Comparison of ENCODE assay signal across 8 cellular contexts in genomic region chr11:75554258-75555022, GRCh38. TPM values are rescaled to one million over a fixed set of nuclear protein-coding genes. Genes with fewer than 3 reads are reported as not detected.
DNase-seq lines count a peak whose midpoint lies in the region; ATAC-seq, FAIRE-seq and TF ChIP-seq lines count a peak whose summit lies in the region.

No MANE protein-coding gene starts in this region.

- peaks cover 40% of the 10 kb centered on the region for H3K4me1 ChIP-seq in skeletal muscle satellite cell (ENCODE audit: control insufficient read depth, insufficient read depth, low read length)

- H3K36me3 ChIP-seq in MG63 (no peaks in the 10 kb centered on the region), skeletal muscle satellite cell (ENCODE audit: insufficient read depth, low read length) (no peaks in the 10 kb centered on the region)

- H3K27me3 ChIP-seq in MG63: no peaks in the 10 kb centered on the region
- H3K27me3 ChIP-seq in skeletal muscle satellite cell (ENCODE audit: control insufficient read depth, insufficient read depth, low read length): no peaks in the 10 kb centered on the region

- TF ChIP-seq POLR2A in GM12891 (IDR thresholded peaks at IDR 0.05; ENCODE audit: low read depth, low read length): no peak

- no peaks in the 10 kb centered on the region for H3K4me1 Mint-ChIP-seq in activated CD4-positive, alpha-beta T cell treated with anti-CD3 and anti-CD28 coated beads for 36 hours

- intact Hi-C loops in activated CD4-positive, alpha-beta T cell treated with anti-CD3 and anti-CD28 coated beads for 36 hours (cut with DNase I, micrococcal nuclease): no loop called here

- no peaks in the 10 kb centered on the region for H3K9me3 Mint-ChIP-seq in activated CD4-positive, alpha-beta T cell treated with anti-CD3 and anti-CD28 coated beads for 36 hours (ENCODE audit: low read depth)

- no peak for TF ChIP-seq CTCF in astrocyte of the spinal cord (IDR thresholded peaks at IDR 0.05; ENCODE audit: low read depth, low read length)

- H3K4me3 ChIP-seq in MG63: peak overlapping the region; percentile 24
- H3K4me3 ChIP-seq in astrocyte of the spinal cord (ENCODE audit: low read depth, low read length): peak overlapping the region; percentile 5
- peak overlapping the region; percentile 40 for H3K4me3 ChIP-seq in skeletal muscle satellite cell (ENCODE audit: low read length)

- in situ Hi-C loops in astrocyte of the spinal cord (cut with HindIII; ENCODE audit: low sequenced_read_pairs): no loop called here

- H3K9me3 ChIP-seq in MG63 (no peaks in the 10 kb centered on the region), skeletal muscle satellite cell (replicated peaks; ENCODE audit: low read length) (no peaks in the 10 kb centered on the region)

- DNase-seq in MG63 (peak; percentile 100), astrocyte of the spinal cord (ENCODE audit: low read depth, low spot score) (peak; percentile 100), hippocampal formation (lab: John Stamatoyannopoulos, UW) (peak; percentile 94 to 95), GM12891 (ENCODE audit: insufficient read length, low spot score) (no peak)
- DNase-seq in activated CD4-positive, alpha-beta T cell treated with anti-CD3 and anti-CD28 coated beads for 36 hours: no peak

- POLR2A ChIA-PET in activated CD4-positive, alpha-beta T cell treated with anti-CD3 and anti-CD28 coated beads for 36 hours (lab: Charles Lee): interaction anchor here (0.9 kb wide), 1 partner anchor 8 kb away, joined by 4 read pairs; the partner anchor contains the start of gene SERPINH1

- peak overlapping the region; percentile 57 for H3K9ac ChIP-seq in skeletal muscle satellite cell (ENCODE audit: low read depth, low read length)

- FAIRE-seq in GM12891 (lab: Jason Lieb, UNC): no peak

- H3K36me3 Mint-ChIP-seq in activated CD4-positive, alpha-beta T cell treated with anti-CD3 and anti-CD28 coated beads for 36 hours (ENCODE audit: low read depth): no peaks in the 10 kb centered on the region

- H3K4me2 ChIP-seq in skeletal muscle satellite cell (ENCODE audit: low read length): peak overlapping the region; percentile 57

- ATAC-seq in HG03135 (IDR thresholded peaks at IDR 0.05; ENCODE audit: unreplicated experiment) (no peak), GM18868 (IDR thresholded peaks at IDR 0.05; ENCODE audit: unreplicated experiment) (no peak)
- ATAC-seq in activated CD4-positive, alpha-beta T cell treated with anti-CD3 and anti-CD28 coated beads for 36 hours: no peak

- CTCF ChIA-PET in activated CD4-positive, alpha-beta T cell treated with anti-CD3 and anti-CD28 coated beads for 36 hours (lab: Charles Lee): interaction anchor here (1.0 to 1.4 kb wide), 4 partner anchors 68 to 275 kb away, joined by 3 to 5 read pairs (median 4); no protein-coding TSS in a partner anchor

- no peak overlapping the region for H3K4me3 Mint-ChIP-seq in activated CD4-positive, alpha-beta T cell treated with anti-CD3 and anti-CD28 coated beads for 36 hours

- H3K27me3 Mint-ChIP-seq in activated CD4-positive, alpha-beta T cell treated with anti-CD3 and anti-CD28 coated beads for 36 hours: no peaks in the 10 kb centered on the region

- H3K27ac Mint-ChIP-seq in activated CD4-positive, alpha-beta T cell treated with anti-CD3 and anti-CD28 coated beads for 36 hours: no peak overlapping the region

TF ChIP-seq in GM12891, 5 proteins besides CTCF, POLR2A, EP300 and RAD21:
- TF ChIP-seq TAF1 (IDR thresholded peaks at IDR 0.05; ENCODE audit: low read depth, low read length) (no peak), PAX5 (IDR thresholded peaks at IDR 0.05; ENCODE audit: insufficient read depth, low read length, severe bottlenecking) (no peak), SPI1 (IDR thresholded peaks at IDR 0.05; ENCODE audit: low read depth, low read length) (no peak), POU2F2 (IDR thresholded peaks at IDR 0.05; ENCODE audit: low read depth, low read length) (no peak)
TF ChIP-seq in GM12891: peak in this region for 0.

RNA-seq across cellular contexts. Expression of gene SERPINH1, which starts 7.6 kb away (rescaled TPM):
- total RNA-seq in MG63 (2014; rRNA removed; shearing (Covaris generic); ENCODE audit: low replicate concordance): 1,157 and 1,275 TPM in 2 replicates
- 849 and 1,070 TPM in 2 replicates for total RNA-seq in skeletal muscle satellite cell (2012; rRNA removed)
- 14.8 TPM for polyA plus RNA-seq in GM12891 (2012; ENCODE audit: low read depth, missing spikeins)
- 10 to 100 TPM; 20.3 to 23.1 TPM for total RNA-seq in activated CD4-positive, alpha-beta T cell treated with anti-CD3 and anti-CD28 coated beads for 36 hours

RNA-seq across cellular contexts. Expression of gene GDPD5, which starts 28.7 kb away (rescaled TPM):
- 15.2 and 16.2 TPM in 2 replicates for total RNA-seq in MG63 (2014; rRNA removed; shearing (Covaris generic); ENCODE audit: low replicate concordance)
- 1.0 and 2.8 TPM in 2 replicates for total RNA-seq in skeletal muscle satellite cell (2012; rRNA removed)
- 3.4 TPM for polyA plus RNA-seq in GM12891 (2012; ENCODE audit: low read depth, missing spikeins)
- 10 to 100 TPM; 16.8 to 22.0 TPM for total RNA-seq in activated CD4-positive, alpha-beta T cell treated with anti-CD3 and anti-CD28 coated beads for 36 hours

Comparison
In these comparisons a context has a peak if more than half of its experiments do, and no peak if none do; other contexts are left out.
1. DNase-seq: peak in MG63 (single experiment), astrocyte of the spinal cord (single experiment) and hippocampal formation (2 of 2); none in GM12891 (single experiment) and activated CD4-positive, alpha-beta T cell treated with anti-CD3 and anti-CD28 coated beads for 36 hours (single experiment).
2. RNA of gene SERPINH1, which starts 7.6 kb away (total RNA-seq): 1,157 to 1,275 TPM in MG63; 20.3 to 23.1 TPM in activated CD4-positive, alpha-beta T cell treated with anti-CD3 and anti-CD28 coated beads for 36 hours; every median in the first group is over 10 times any median in the second.
3. Peak in every context shown above with its lines, with median percentiles within 50 percentile points of each other: H3K4me3 ChIP-seq.